Comparison of ENCODE assay signal across 28 cellular contexts in the genomic region with DNA sequence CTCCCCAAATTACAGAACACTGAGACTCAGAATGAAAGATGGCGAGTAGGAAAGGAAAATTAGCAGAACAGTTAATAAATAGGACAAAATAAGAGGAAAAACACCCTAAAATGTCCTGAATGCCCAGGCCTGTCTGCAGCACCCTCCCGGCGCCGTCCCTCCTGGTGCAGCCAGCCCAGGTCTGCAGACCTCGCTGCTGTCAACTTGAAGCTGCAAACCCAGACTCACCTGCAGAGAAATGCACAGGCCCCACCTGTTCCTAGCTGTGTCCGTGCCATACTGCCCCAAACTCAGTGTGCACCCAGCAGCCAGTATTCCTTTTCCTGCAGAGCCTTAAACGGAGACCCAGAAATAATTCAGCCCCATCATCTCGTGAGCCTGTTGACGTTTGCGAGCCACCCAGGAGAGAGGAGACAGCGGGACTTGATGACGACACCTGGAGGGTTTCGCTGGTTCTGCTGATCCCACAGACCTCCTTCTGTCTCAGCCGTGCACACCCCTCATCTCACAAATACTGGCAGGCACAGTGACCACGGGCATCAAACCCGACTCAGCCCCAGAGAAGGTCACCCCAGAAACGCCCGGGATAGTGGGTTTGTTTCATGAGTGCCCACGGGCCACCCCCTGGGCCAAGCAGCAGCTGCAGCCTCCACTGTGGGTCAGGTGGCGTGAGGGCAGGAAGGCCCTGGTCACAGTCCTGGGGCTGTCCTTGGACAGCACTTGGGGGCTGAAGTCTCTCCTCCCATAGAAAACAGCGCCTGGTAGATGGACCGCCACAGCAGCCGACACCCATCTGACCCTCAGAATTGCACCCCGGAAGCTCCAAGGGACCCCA.
"Had no signal": no experiment of that assay in that cellular context is flagged by ENCODE, and none has a peak within 500 bp of the region (broad histone marks: within the 10 kb centered on the region; RNA-seq: fewer than 3 reads in every experiment).

No MANE protein-coding gene starts in this region.

- H3K36me3 ChIP-seq: ascending aorta, cardiac muscle cell, esophagus muscularis mucosa, heart right ventricle, left lung, neutrophil, pancreas, uterus had no signal

- H3K4me3 ChIP-seq: ascending aorta, cardiac muscle cell, esophagus muscularis mucosa, heart right ventricle, left lung, lung, mucosa of descending colon, pancreas, psoas muscle, testis, uterus had no signal

- H3K4me1 ChIP-seq: ascending aorta, esophagus muscularis mucosa, foreskin keratinocyte, heart right ventricle, left lung, pancreas, psoas muscle, testis, uterus had no signal

- H3K27ac Mint-ChIP-seq: activated CD4-positive, alpha-beta memory T cell treated with anti-CD3 and anti-CD28 coated beads, Interleukin-2, amount 10 ng/mL, durations not matched to agents 7 days and 5 days; activated CD4-positive, alpha-beta T cell treated with anti-CD3 and anti-CD28 coated beads, Interleukin-2, amount 10 ng/mL, durations not matched to agents 7 days and 5 days; activated naive CD4-positive, alpha-beta T cell treated with anti-CD3 and anti-CD28 coated beads, Interleukin-2, amount 10 ng/mL, durations not matched to agents 7 days and 5 days; activated naive CD8-positive, alpha-beta T cell treated with anti-CD3 and anti-CD28 coated beads, Interleukin-2, amount 10 ng/mL, durations not matched to agents 7 days and 5 days; brain; natural killer cell treated with Interleukin-12 subunit alpha and Interleukin-12 subunit beta and Interleukin-15 and Interleukin-18, amount 100 ng/mL, for 72 hours; T-helper 17 cell had no signal

- H3K27me3 ChIP-seq: ascending aorta, cardiac muscle cell, foreskin keratinocyte, neutrophil, pancreas, testis, uterus had no signal

- ATAC-seq: foreskin keratinocyte; heart right ventricle; left lung; mucosa of descending colon; natural killer cell treated with Interleukin-12 subunit alpha and Interleukin-12 subunit beta and Interleukin-15 and Interleukin-18, amount 100 ng/mL, for 72 hours; pancreas; psoas muscle; T-helper 17 cell had no signal

- H3K36me3 Mint-ChIP-seq: activated naive CD4-positive, alpha-beta T cell treated with anti-CD3 and anti-CD28 coated beads, Interleukin-2, amount 10 ng/mL, durations not matched to agents 7 days and 5 days; activated naive CD8-positive, alpha-beta T cell treated with anti-CD3 and anti-CD28 coated beads, Interleukin-2, amount 10 ng/mL, durations not matched to agents 7 days and 5 days; brain; natural killer cell treated with Interleukin-12 subunit alpha and Interleukin-12 subunit beta and Interleukin-15 and Interleukin-18, amount 100 ng/mL, for 72 hours had no signal

- H3K9me3 ChIP-seq: ascending aorta, esophagus muscularis mucosa, heart right ventricle, left lung, mucosa of descending colon, neutrophil, pancreas, psoas muscle, testis, uterus had no signal

- H3K9me3 Mint-ChIP-seq: activated CD4-positive, alpha-beta T cell treated with anti-CD3 and anti-CD28 coated beads, Interleukin-2, amount 10 ng/mL, durations not matched to agents 7 days and 5 days had no signal

- DNase-seq: activated CD4-positive, alpha-beta memory T cell treated with anti-CD3 and anti-CD28 coated beads, Interleukin-2, amount 10 ng/mL, durations not matched to agents 7 days and 5 days; activated CD4-positive, alpha-beta T cell treated with anti-CD3 and anti-CD28 coated beads, Interleukin-2, amount 10 ng/mL, durations not matched to agents 7 days and 5 days; activated CD4-positive, CD25-positive, alpha-beta regulatory T cell treated with anti-CD3 and anti-CD28 coated beads, Interleukin-2, amount 50 U/mL, for 72 hours; activated gamma-delta T cell; activated naive CD4-positive, alpha-beta T cell treated with anti-CD3 and anti-CD28 coated beads, Interleukin-2, amount 10 ng/mL, durations not matched to agents 7 days and 5 days; activated naive CD8-positive, alpha-beta T cell treated with anti-CD3 and anti-CD28 coated beads, Interleukin-2, amount 10 ng/mL, durations not matched to agents 7 days and 5 days; foreskin keratinocyte; heart right ventricle; kidney glomerular epithelial cell; left lung; mesendoderm; psoas muscle; stimulated activated naive CD4-positive, alpha-beta T cell; SW 1271; T-helper 17 cell; T1000; testis; trophoblast cell had no signal

- H3K4me1 Mint-ChIP-seq: activated CD4-positive, alpha-beta memory T cell treated with anti-CD3 and anti-CD28 coated beads, Interleukin-2, amount 10 ng/mL, durations not matched to agents 7 days and 5 days; activated CD4-positive, alpha-beta T cell treated with anti-CD3 and anti-CD28 coated beads, Interleukin-2, amount 10 ng/mL, durations not matched to agents 7 days and 5 days; activated naive CD4-positive, alpha-beta T cell treated with anti-CD3 and anti-CD28 coated beads, Interleukin-2, amount 10 ng/mL, durations not matched to agents 7 days and 5 days; activated naive CD8-positive, alpha-beta T cell treated with anti-CD3 and anti-CD28 coated beads, Interleukin-2, amount 10 ng/mL, durations not matched to agents 7 days and 5 days; brain had no signal

- H3K4me3 Mint-ChIP-seq: activated CD4-positive, alpha-beta memory T cell treated with anti-CD3 and anti-CD28 coated beads, Interleukin-2, amount 10 ng/mL, durations not matched to agents 7 days and 5 days; activated CD4-positive, alpha-beta T cell treated with anti-CD3 and anti-CD28 coated beads, Interleukin-2, amount 10 ng/mL, durations not matched to agents 7 days and 5 days; activated naive CD4-positive, alpha-beta T cell treated with anti-CD3 and anti-CD28 coated beads, Interleukin-2, amount 10 ng/mL, durations not matched to agents 7 days and 5 days; activated naive CD8-positive, alpha-beta T cell treated with anti-CD3 and anti-CD28 coated beads, Interleukin-2, amount 10 ng/mL, durations not matched to agents 7 days and 5 days; brain; natural killer cell treated with Interleukin-12 subunit alpha and Interleukin-12 subunit beta and Interleukin-15 and Interleukin-18, amount 100 ng/mL, for 72 hours; T-helper 17 cell had no signal

- H3K27ac ChIP-seq: ascending aorta, cardiac muscle cell, esophagus muscularis mucosa, foreskin keratinocyte, heart right ventricle, left lung, neutrophil, pancreas, psoas muscle, testis, uterus had no signal

- H3K27me3 Mint-ChIP-seq: activated CD4-positive, alpha-beta memory T cell treated with anti-CD3 and anti-CD28 coated beads, Interleukin-2, amount 10 ng/mL, durations not matched to agents 7 days and 5 days; activated CD4-positive, alpha-beta T cell treated with anti-CD3 and anti-CD28 coated beads, Interleukin-2, amount 10 ng/mL, durations not matched to agents 7 days and 5 days; activated naive CD4-positive, alpha-beta T cell treated with anti-CD3 and anti-CD28 coated beads, Interleukin-2, amount 10 ng/mL, durations not matched to agents 7 days and 5 days; natural killer cell treated with Interleukin-12 subunit alpha and Interleukin-12 subunit beta and Interleukin-15 and Interleukin-18, amount 100 ng/mL, for 72 hours had no signal
